9 cellular contexts compared by ENCODE assay signal in genomic region chr15:40787991-40788390, GRCh38. TPM values are rescaled to one million over a fixed set of nuclear protein-coding genes. Genes with fewer than 3 reads are reported as not detected.
DNase-seq lines count a peak whose midpoint lies in the region; FAIRE-seq and TF ChIP-seq lines count a peak whose summit lies in the region.
"Had no signal": no experiment of that assay in that cellular context is flagged by ENCODE, and none has a peak within 500 bp of the region (broad histone marks: within the 10 kb centered on the region; RNA-seq: fewer than 3 reads in every experiment).

No MANE protein-coding gene starts in this region.

- peaks cover 12% of the 10 kb centered on the region for H3K36me3 Mint-ChIP-seq in Calu3 (ENCODE audit: insufficient read depth, unreplicated experiment)

- peak overlapping the region; percentile 80 for H3K27ac Mint-ChIP-seq in Calu3 (ENCODE audit: unreplicated experiment)

- no peaks in the 10 kb centered on the region; the same call in 1 of the 2 replicates for H3K23me2 ChIP-seq in H1 (ENCODE audit: low read depth, low read length)

- H3K27ac ChIP-seq in H1 (ENCODE audit: low read depth, low read length) (no peak overlapping the region), trophoblast cell (ENCODE audit: low read depth, low read length) (peak overlapping the region; percentile 32)

- no peaks in the 10 kb centered on the region for H3K9me3 Mint-ChIP-seq in Calu3 (ENCODE audit: low read depth, unreplicated experiment)

- DNase-seq in Calu3 (no peak), NCI-H69 (lab: John Stamatoyannopoulos, UW) (peak; percentile 58), H1 (ENCODE audit: low read depth in 1 of 2, low spot score in 2 of 2) (no peak), trophoblast cell (no peak), SIG-M5 (lab: John Stamatoyannopoulos, UW) (no peak), T-helper 9 cell (no peak), GM12891 (ENCODE audit: insufficient read length, low spot score) (no peak)
- DNase-seq in stimulated activated CD4-positive, alpha-beta T cell treated with anti-CD3 and anti-CD28 coated beads, Interleukin-2, amount 100 ng/mL, for 24 hours, result no peak
- DNase-seq: NCI-H446 had no signal

- H4K12ac ChIP-seq in trophoblast cell (ENCODE audit: low read depth, low read length), result no peak overlapping the region

- TF ChIP-seq CTCF in Calu3 (IDR thresholded peaks at IDR 0.05; ENCODE audit: unreplicated experiment), result no peak
- TF ChIP-seq CTCF in H1 (IDR thresholded peaks at IDR 0.05; ENCODE audit: control extremely low read depth in 1 of 3, insufficient read depth in 1 of 3, low read depth in 1 of 3, low read length in 3 of 3), result no peak

- no peak for TF ChIP-seq RAD21 in H1 (IDR thresholded peaks at IDR 0.05 in 1 of 2, conservative IDR thresholded peaks at IDR 0.05 in 1 of 2; ENCODE audit: low read depth in 2 of 2, low read length in 2 of 2)

- H3K4me1 Mint-ChIP-seq in Calu3 (ENCODE audit: low read depth, unreplicated experiment), result peaks cover 12% of the 10 kb centered on the region

- H3K27me3 ChIP-seq in H1 (replicated peaks in 1 of 4; ENCODE audit: control insufficient read depth in 3 of 4, extremely low read depth in 1 of 4, insufficient read depth in 3 of 4, low read length in 3 of 4) (no peaks in the 10 kb centered on the region), trophoblast cell (ENCODE audit: insufficient read depth, low read length) (no peaks in the 10 kb centered on the region)

- peak overlapping the region; percentile 93; the same call in 1 of the 2 replicates for H2BK5ac ChIP-seq in H1 (ENCODE audit: low read depth, low read length)
- no peak overlapping the region for H2BK5ac ChIP-seq in trophoblast cell (ENCODE audit: low read depth, low read length, poor library complexity)

- H3K4me3 Mint-ChIP-seq in Calu3 (ENCODE audit: low read depth, unreplicated experiment), result no peak overlapping the region

- 73% methylated on average over 6 of the region's 6 CpGs; no CpG with 5 or more reads in 1 of the 2 experiments for WGBS in H1 (ENCODE audit: extremely low coverage in 1 of 2, insufficient coverage in 1 of 2, insufficient read length in 1 of 2, insufficient replicate concordance in 2 of 2, low coverage in 1 of 2, low lambda C conversion rate in 2 of 2, missing lambda C conversion rate in 1 of 2), 2 experiments
- WGBS in trophoblast cell (ENCODE audit: extremely low coverage, insufficient coverage, insufficient read length), result no CpG with 5 or more reads among the region's 6 CpGs

- H3K27me3 Mint-ChIP-seq in Calu3 (ENCODE audit: unreplicated experiment), result no peaks in the 10 kb centered on the region

- no peak for TF ChIP-seq EP300 in H1 (IDR thresholded peaks at IDR 0.05; ENCODE audit: borderline replicate concordance in 1 of 2, low read depth in 2 of 2, low read length in 2 of 2)

- H3K4me3 ChIP-seq in H1 (ENCODE audit: extremely low read depth in 1 of 4, insufficient read depth in 2 of 4, low read depth in 3 of 4, low read length in 4 of 4) (peak overlapping the region in 3 of 4 experiments; percentile 12 to 47 (median 20); a peak in 4 of 8 replicates), trophoblast cell (ENCODE audit: low read depth, low read length) (no peak overlapping the region)

- no peak overlapping the region for H3K56ac ChIP-seq in H1 (replicated peaks; ENCODE audit: insufficient read length, low read depth, low read length)

- no peaks in the 10 kb centered on the region for H3K9me3 ChIP-seq in H1 (ENCODE audit: insufficient read depth in 2 of 2, low read depth in 1 of 2, low read length in 1 of 2)
- H3K9me3 ChIP-seq in trophoblast cell (ENCODE audit: insufficient read depth, low read depth, low read length), result no peaks in the 10 kb centered on the region

- peak overlapping the region; percentile 33 for H2BK120ac ChIP-seq in H1 (replicated peaks; ENCODE audit: low read depth, low read length)
- H2BK120ac ChIP-seq in trophoblast cell (ENCODE audit: insufficient read depth, low read length, poor library complexity), result no peak overlapping the region

- H3K79me1 ChIP-seq in H1 (ENCODE audit: low read depth, low read length), result peaks cover 4% of the 10 kb centered on the region
- H3K79me1 ChIP-seq in trophoblast cell (ENCODE audit: low read length), result no peaks in the 10 kb centered on the region

- peaks cover 2 to 7% of the 10 kb centered on the region in 2 experiments for H4K20me1 ChIP-seq in H1 (replicated peaks in 1 of 2; ENCODE audit: control insufficient read depth in 1 of 2, insufficient read depth in 2 of 2, low read length in 2 of 2)

- H3K4me2 ChIP-seq in H1 (ENCODE audit: insufficient read depth in 1 of 2, low read depth in 2 of 2, low read length in 2 of 2), result peak overlapping the region; percentile 61 to 77
- H3K4me2 ChIP-seq in trophoblast cell (ENCODE audit: low read length), result no peak overlapping the region

- H3K4ac ChIP-seq in H1 (replicated peaks; ENCODE audit: insufficient read length, low read depth, low read length), result peak overlapping the region; percentile 48
- H3K4ac ChIP-seq in trophoblast cell (ENCODE audit: low read depth, low read length), result no peak overlapping the region

- CTCF ChIA-PET in Calu3 (lab: Charles Lee), result interaction anchor here (0.5 to 2.4 kb wide), 5 partner anchors 37 to 106 kb away, joined by 3 to 8 read pairs (median 3); partner anchors contain the start of genes SPINT1 and VPS18
- CTCF ChIA-PET in H1 (lab: Charles Lee; ENCODE audit: partially characterized antibody), result interaction anchor here (0.6 to 12.9 kb wide), 12 partner anchors 12 to 265 kb away, joined by 3 to 184 read pairs (median 4); partner anchors contain the start of genes C15orf62 and GCHFR

- H4K91ac ChIP-seq in H1 (replicated peaks; ENCODE audit: insufficient read length, low read length), result peak overlapping the region; percentile 61
- H4K91ac ChIP-seq in trophoblast cell (ENCODE audit: low read depth, low read length), result no peak overlapping the region

- H4K5ac ChIP-seq in H1 (ENCODE audit: insufficient read length, low read depth, low read length), result no peak overlapping the region

- H4K8ac ChIP-seq in H1 (ENCODE audit: extremely low read depth, insufficient read depth, low read length), result peak overlapping the region; percentile 87; the same call in 1 of the 2 replicates
- H4K8ac ChIP-seq in trophoblast cell (ENCODE audit: low read depth, low read length), result no peak overlapping the region

- intact Hi-C loops in Calu3 (cut with micrococcal nuclease; ENCODE audit: unreplicated experiment), result loop anchor here (2.0 to 10.0 kb wide), 3 partner anchors 19 to 113 kb away; partner anchors contain the start of gene C15orf62

- H3K79me2 ChIP-seq in H1 (ENCODE audit: control insufficient read depth in 1 of 2, insufficient read depth in 2 of 2, low read length in 2 of 2) (peaks cover 0 to 14% of the 10 kb centered on the region in 2 experiments; a peak in 3 of 4 replicates), trophoblast cell (ENCODE audit: control insufficient read depth, insufficient read depth, low read length, poor library complexity) (no peaks in the 10 kb centered on the region)

- BruUV-seq in Calu3 (replicated peaks; lab: Mats Ljungman, UMichigan), result no TSS peak

- H3K9ac ChIP-seq in H1 (replicated peaks in 1 of 4; ENCODE audit: extremely low read depth in 1 of 4, low read depth in 3 of 4, low read length in 3 of 4) (no peak overlapping the region), trophoblast cell (ENCODE audit: low read length) (no peak overlapping the region)

- H3K23ac ChIP-seq in H1 (ENCODE audit: insufficient read length), result no peak overlapping the region
- no peak overlapping the region for H3K23ac ChIP-seq in trophoblast cell (ENCODE audit: low read length)

- H3K14ac ChIP-seq in H1 (ENCODE audit: insufficient read length), result no peak overlapping the region
- no peak overlapping the region for H3K14ac ChIP-seq in trophoblast cell (ENCODE audit: low read length)

- POLR2A ChIA-PET in H1 (lab: Charles Lee; ENCODE audit: partially characterized antibody), result interaction anchor here (0.7 to 2.7 kb wide), 12 partner anchors 8 to 165 kb away, joined by 3 to 9 read pairs (median 4); partner anchors contain the start of genes C15orf62, CHAC1, RAD51 and SPINT1

- H3K4me1 ChIP-seq in H1 (replicated peaks in 1 of 4; ENCODE audit: control insufficient read depth in 3 of 4, insufficient read depth in 4 of 4, low read length in 3 of 4), result peaks cover 19 to 35% (median 20%) of the 10 kb centered on the region in 4 experiments
- peaks cover 15 to 17% of the 10 kb centered on the region in 2 experiments for H3K4me1 ChIP-seq in trophoblast cell (ENCODE audit: control insufficient read depth in 1 of 2, insufficient read depth in 2 of 2, low read length in 2 of 2)

- H2AFZ ChIP-seq in H1 (ENCODE audit: low read length), result no peak overlapping the region
- H2AFZ ChIP-seq in trophoblast cell (ENCODE audit: insufficient read depth, low read length, poor library complexity), result no peak overlapping the region

- TF ChIP-seq POLR2A in H1 (IDR thresholded peaks at IDR 0.05; ENCODE audit: control extremely low read depth in 1 of 2, low read depth in 2 of 2, low read length in 2 of 2) (no peak), GM12891 (IDR thresholded peaks at IDR 0.05; ENCODE audit: low read depth, low read length) (no peak)

- 0 out of 2 replicates have a peak overlapping the region, but pooled peaks have one; percentile 43 for H2BK20ac ChIP-seq in H1 (ENCODE audit: low read length)

- 0 out of 2 replicates have a peak overlapping the region, but pooled peaks have one; percentile 60 for H3K18ac ChIP-seq in H1 (ENCODE audit: extremely low read depth, low read length)
- H3K18ac ChIP-seq in trophoblast cell (ENCODE audit: low read length), result no peak overlapping the region

- H3K36me3 ChIP-seq in H1 (ENCODE audit: control insufficient read depth in 2 of 4, insufficient read depth in 4 of 4, low read length in 3 of 4), result no peaks in the 10 kb centered on the region; a peak in 1 of 8 replicates
- peaks cover 0 to 4% of the 10 kb centered on the region in 2 experiments for H3K36me3 ChIP-seq in trophoblast cell (ENCODE audit: control insufficient read depth in 1 of 2, insufficient read depth in 2 of 2, low read length in 2 of 2)

- H2BK15ac ChIP-seq in H1 (ENCODE audit: low read length), result peak overlapping the region; percentile 63; the same call in 1 of the 2 replicates

- H2BK12ac ChIP-seq in H1 (ENCODE audit: low read depth, low read length) (0 out of 2 replicates have a peak overlapping the region, but pooled peaks have one; percentile 44), trophoblast cell (ENCODE audit: low read length) (peak overlapping the region; percentile 15)

- H2AK5ac ChIP-seq in H1 (ENCODE audit: low read depth, low read length) (peak overlapping the region; percentile 94), trophoblast cell (ENCODE audit: low read length) (peak overlapping the region; percentile 18)

- FAIRE-seq in H1 (lab: Jason Lieb, UNC) (no peak), GM12891 (lab: Jason Lieb, UNC) (no peak)

RNA-seq across cellular contexts. Expression of gene C15orf62, which starts 18.2 kb away (rescaled TPM):
- 0.56 and 0.64 TPM in 2 replicates for total RNA-seq in Calu3 (2022)
- 0.56 and 0.57 TPM in 2 replicates for total RNA-seq in H1 (2021; fragmentation: NEBNext Ultra II Directional; extraction: Animal tissue kit (Norgen Biotek cat#: 25700))
- polyA plus RNA-seq in H1 (2011; rRNA removed), result 0.06 and 0.19 TPM in 2 replicates
- polyA plus RNA-seq in H1 (2011; cell fraction: cytosol; rRNA removed), result 0.09 TPM
- polyA plus RNA-seq in H1 (2011; cell fraction: nucleus; rRNA removed), result 0.19 TPM
- polyA plus RNA-seq in H1 (2012, experiment 1 of 2), result 0.75 to 1.7 TPM (median 1.1 TPM) in 4 replicates
- polyA plus RNA-seq in H1 (2012, experiment 2 of 2), result 0.87 TPM
- polyA plus RNA-seq in H1 (2013, experiment 1 of 2), result 0.20 TPM
- 0.24 TPM for polyA plus RNA-seq in H1 (2013, experiment 2 of 2)
- polyA minus RNA-seq in H1 (2011; rRNA and poly(A)+ RNA removed), result 0.13 TPM in 1 of 2 replicates, not detected in the other
- not detected for polyA minus RNA-seq in H1 (2011; cell fraction: cytosol; rRNA and poly(A)+ RNA removed)
- polyA minus RNA-seq in H1 (2011; cell fraction: nucleus; rRNA and poly(A)+ RNA removed), result 0.80 TPM
- polyA plus RNA-seq in trophoblast cell (2013), result 0.10 and 0.14 TPM in 2 replicates
- 0.89 TPM for polyA plus RNA-seq in GM12891 (2012; ENCODE audit: low read depth, missing spikeins)

RNA-seq across cellular contexts. Expression of gene ZFYVE19, which starts 18.9 kb away (rescaled TPM):
- total RNA-seq in Calu3 (2022), result 13.9 and 14.9 TPM in 2 replicates
- total RNA-seq in H1 (2021; fragmentation: NEBNext Ultra II Directional; extraction: Animal tissue kit (Norgen Biotek cat#: 25700)), result 10.7 and 11.2 TPM in 2 replicates
- polyA plus RNA-seq in H1 (2011; rRNA removed), result 21.8 and 23.7 TPM in 2 replicates
- polyA plus RNA-seq in H1 (2011; cell fraction: cytosol; rRNA removed), result 29.4 TPM
- polyA plus RNA-seq in H1 (2011; cell fraction: nucleus; rRNA removed), result 40.8 TPM
- 11.4 to 14.9 TPM (median 14.1 TPM) in 4 replicates for polyA plus RNA-seq in H1 (2012, experiment 1 of 2)
- polyA plus RNA-seq in H1 (2012, experiment 2 of 2), result 15.7 TPM
- 8.8 TPM for polyA plus RNA-seq in H1 (2013, experiment 1 of 2)
- polyA plus RNA-seq in H1 (2013, experiment 2 of 2), result 7.9 TPM
- 15.7 and 27.7 TPM in 2 replicates for polyA minus RNA-seq in H1 (2011; rRNA and poly(A)+ RNA removed)
- polyA minus RNA-seq in H1 (2011; cell fraction: cytosol; rRNA and poly(A)+ RNA removed), result 11.6 TPM
- 13.3 TPM for polyA minus RNA-seq in H1 (2011; cell fraction: nucleus; rRNA and poly(A)+ RNA removed)
- 13.1 and 14.9 TPM in 2 replicates for polyA plus RNA-seq in trophoblast cell (2013)
- polyA plus RNA-seq in GM12891 (2012; ENCODE audit: low read depth, missing spikeins), result 20.2 TPM

RNA-seq across cellular contexts. Expression of gene DNAJC17, which starts 19.3 kb away (rescaled TPM):
- total RNA-seq in Calu3 (2022), result 15.2 and 17.4 TPM in 2 replicates
- total RNA-seq in H1 (2021; fragmentation: NEBNext Ultra II Directional; extraction: Animal tissue kit (Norgen Biotek cat#: 25700)), result 39.5 and 43.8 TPM in 2 replicates
- polyA plus RNA-seq in H1 (2011; rRNA removed), result 45.4 and 47.2 TPM in 2 replicates
- 58.5 TPM for polyA plus RNA-seq in H1 (2011; cell fraction: cytosol; rRNA removed)
- 40.6 TPM for polyA plus RNA-seq in H1 (2011; cell fraction: nucleus; rRNA removed)
- 46.9 to 61.4 TPM (median 54.1 TPM) in 4 replicates for polyA plus RNA-seq in H1 (2012, experiment 1 of 2)
- polyA plus RNA-seq in H1 (2012, experiment 2 of 2), result 25.1 TPM
- polyA plus RNA-seq in H1 (2013, experiment 1 of 2), result 57.1 TPM
- 51.5 TPM for polyA plus RNA-seq in H1 (2013, experiment 2 of 2)
- 26.1 and 28.2 TPM in 2 replicates for polyA minus RNA-seq in H1 (2011; rRNA and poly(A)+ RNA removed)
- polyA minus RNA-seq in H1 (2011; cell fraction: cytosol; rRNA and poly(A)+ RNA removed), result 26.9 TPM
- 10.4 TPM for polyA minus RNA-seq in H1 (2011; cell fraction: nucleus; rRNA and poly(A)+ RNA removed)
- 42.8 and 44.7 TPM in 2 replicates for polyA plus RNA-seq in trophoblast cell (2013)
- 31.8 TPM for polyA plus RNA-seq in GM12891 (2012; ENCODE audit: low read depth, missing spikeins)

RNA-seq across cellular contexts. Expression of gene GCHFR, which starts 24.1 kb away (rescaled TPM):
- total RNA-seq in Calu3 (2022), result 5.6 and 11.6 TPM in 2 replicates
- 22.7 and 25.9 TPM in 2 replicates for total RNA-seq in H1 (2021; fragmentation: NEBNext Ultra II Directional; extraction: Animal tissue kit (Norgen Biotek cat#: 25700))
- polyA plus RNA-seq in H1 (2011; rRNA removed), result 81.5 and 102 TPM in 2 replicates
- polyA plus RNA-seq in H1 (2011; cell fraction: cytosol; rRNA removed), result 59.2 TPM
- polyA plus RNA-seq in H1 (2011; cell fraction: nucleus; rRNA removed), result 56.4 TPM
- 21.1 to 35.2 TPM (median 30.6 TPM) in 4 replicates for polyA plus RNA-seq in H1 (2012, experiment 1 of 2)
- 35.5 TPM for polyA plus RNA-seq in H1 (2012, experiment 2 of 2)
- polyA plus RNA-seq in H1 (2013, experiment 1 of 2), result 29.6 TPM
- 28.9 TPM for polyA plus RNA-seq in H1 (2013, experiment 2 of 2)
- polyA minus RNA-seq in H1 (2011; rRNA and poly(A)+ RNA removed), result 8.3 and 8.8 TPM in 2 replicates
- polyA minus RNA-seq in H1 (2011; cell fraction: cytosol; rRNA and poly(A)+ RNA removed), result 14.4 TPM
- polyA minus RNA-seq in H1 (2011; cell fraction: nucleus; rRNA and poly(A)+ RNA removed), result 17.8 TPM
- polyA plus RNA-seq in trophoblast cell (2013), result 10.9 and 11.6 TPM in 2 replicates
- 43.0 TPM for polyA plus RNA-seq in GM12891 (2012; ENCODE audit: low read depth, missing spikeins)

RNA-seq across cellular contexts. Expression of gene RMDN3, which starts 32.9 kb away (rescaled TPM):
- total RNA-seq in Calu3 (2022), result 23.5 and 25.5 TPM in 2 replicates
- total RNA-seq in H1 (2021; fragmentation: NEBNext Ultra II Directional; extraction: Animal tissue kit (Norgen Biotek cat#: 25700)), result 24.1 and 25.0 TPM in 2 replicates
- polyA plus RNA-seq in H1 (2011; rRNA removed), result 10.8 and 13.8 TPM in 2 replicates
- polyA plus RNA-seq in H1 (2011; cell fraction: cytosol; rRNA removed), result 20.3 TPM
- 13.7 TPM for polyA plus RNA-seq in H1 (2011; cell fraction: nucleus; rRNA removed)
- 15.4 to 21.6 TPM (median 20.6 TPM) in 4 replicates for polyA plus RNA-seq in H1 (2012, experiment 1 of 2)
- polyA plus RNA-seq in H1 (2012, experiment 2 of 2), result 8.8 TPM
- polyA plus RNA-seq in H1 (2013, experiment 1 of 2), result 15.6 TPM
- polyA plus RNA-seq in H1 (2013, experiment 2 of 2), result 17.2 TPM
- polyA minus RNA-seq in H1 (2011; rRNA and poly(A)+ RNA removed), result 7.7 and 9.4 TPM in 2 replicates
- 9.2 TPM for polyA minus RNA-seq in H1 (2011; cell fraction: cytosol; rRNA and poly(A)+ RNA removed)
- 7.6 TPM for polyA minus RNA-seq in H1 (2011; cell fraction: nucleus; rRNA and poly(A)+ RNA removed)
- polyA plus RNA-seq in trophoblast cell (2013), result 11.0 and 11.2 TPM in 2 replicates
- 17.4 TPM for polyA plus RNA-seq in GM12891 (2012; ENCODE audit: low read depth, missing spikeins)
